ENCODE assay signal across 33 cellular contexts in genomic region chr11:1434941-1435340, GRCh38. TPM values are rescaled to one million over a fixed set of nuclear protein-coding genes. Genes with fewer than 3 reads are reported as not detected.
"Had no signal": no experiment of that assay in that cellular context is flagged by ENCODE, and none has a peak within 500 bp of the region (broad histone marks: within the 10 kb centered on the region; RNA-seq: fewer than 3 reads in every experiment).

No MANE protein-coding gene starts in this region.

- DNase-seq: Karpas-422, Kasumi-1, MG63, MM.1S, MV-4-11, NCI-H1048, NCI-H1092, NCI-H1092 treated with DMSO at 0.1 percent for 48 hours, NCI-H1105, NCI-H1105 treated with DMSO at 0.1 percent for 48 hours, NCI-H1417 treated with DMSO at 0.1 percent for 48 hours, NCI-H1436, NCI-H1436 treated with DMSO at 0.1 percent for 48 hours, NCI-H146, NCI-H1694, NCI-H1694 treated with DMSO at 0.1 percent for 48 hours, NCI-H187, NCI-H187 treated with DMSO at 0.1 percent for 48 hours, NCI-H1930, NCI-H2029, NCI-H2029 treated with DMSO at 0.1 percent for 48 hours, NCI-H2081, NCI-H2081 treated with DMSO at 0.1 percent for 48 hours, NCI-H2107, NCI-H2171, NCI-H2171 treated with DMSO at 0.1 percent for 48 hours, NCI-H2227 treated with DMSO at 0.1 percent for 48 hours, NCI-H226, NCI-H345, NCI-H446, NCI-H446 treated with DMSO at 0.1 percent for 48 hours, NCI-H510A had no signal

RNA-seq across cellular contexts. Expression of gene BRSK2, which starts 45.2 kb away (rescaled TPM):
- total RNA-seq: M059J had no signal
